1 cellular context compared by ENCODE assay signal in genomic region chr17:48037924-48038323, GRCh38.
A peak's percentile ranks its signal among the peaks of the same experiment; 100 is the strongest.
TF ChIP-seq lines count a peak whose summit lies in the region.

No MANE protein-coding gene starts in this region.

TF ChIP-seq in HepG2, 621 proteins besides CTCF, POLR2A, EP300 and RAD21:
- TF ChIP-seq TEF (CRISPR knock-in tag; IDR thresholded peaks at IDR 0.05), result no peak
- 0 out of 2 replicates have a peak, but pooled peaks have one; percentile 26 for TF ChIP-seq ZMYM4 (CRISPR knock-in tag; IDR thresholded peaks at IDR 0.05)
- no peak for TF ChIP-seq SSRP1 (CRISPR knock-in tag; IDR thresholded peaks at IDR 0.05)
- 0 out of 2 replicates have a peak, but pooled peaks have one; percentile 50 for TF ChIP-seq ZNF572 (CRISPR knock-in tag; IDR thresholded peaks at IDR 0.05)
- TF ChIP-seq MZF1 (CRISPR knock-in tag; IDR thresholded peaks at IDR 0.05; ENCODE audit: borderline replicate concordance), result no peak
- TF ChIP-seq THRA (CRISPR knock-in tag; IDR thresholded peaks at IDR 0.05; ENCODE audit: borderline replicate concordance), result peak; percentile 45; the same call in 1 of the 2 replicates
- TF ChIP-seq ZSCAN9 (CRISPR knock-in tag; IDR thresholded peaks at IDR 0.05; ENCODE audit: borderline replicate concordance), result no peak
- TF ChIP-seq SNAPC5 (CRISPR knock-in tag; IDR thresholded peaks at IDR 0.05; ENCODE audit: borderline replicate concordance), result no peak
- peak; percentile 1 for TF ChIP-seq HNRNPK (IDR thresholded peaks at IDR 0.05; ENCODE audit: low read depth, low read length, poor library complexity, severe bottlenecking)
